16 cellular contexts compared by ENCODE assay signal in the genomic region with DNA sequence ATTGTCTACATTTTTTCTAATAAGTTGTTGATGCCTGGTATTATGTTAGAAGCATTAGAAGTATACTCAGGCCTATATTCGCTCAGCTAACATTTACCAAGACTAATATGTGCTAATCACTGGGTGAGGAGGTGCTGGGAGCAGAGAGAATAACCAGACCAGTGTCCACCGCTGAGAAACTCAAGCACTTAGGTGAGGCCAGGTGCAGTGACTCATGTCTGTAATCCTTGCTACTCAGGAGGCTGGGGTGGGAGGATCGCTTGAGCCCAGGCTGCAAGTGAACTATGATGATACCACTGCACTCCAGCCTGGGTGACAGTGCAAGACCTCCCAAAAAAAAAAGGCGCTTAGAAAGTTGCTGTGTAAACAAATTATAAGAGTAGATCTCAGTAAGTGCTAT.
DNase-seq lines count a peak whose midpoint lies in the region; ATAC-seq, FAIRE-seq and TF ChIP-seq lines count a peak whose summit lies in the region.
"Had no signal": no experiment of that assay in that cellular context is flagged by ENCODE, and none has a peak within 500 bp of the region (broad histone marks: within the 10 kb centered on the region; RNA-seq: fewer than 3 reads in every experiment).

No MANE protein-coding gene starts in this region.

- H3K36me3 ChIP-seq in hepatocyte (replicated peaks; ENCODE audit: insufficient read depth, low read depth), result no peaks in the 10 kb centered on the region
- no peaks in the 10 kb centered on the region for H3K36me3 ChIP-seq in pancreas
- no peaks in the 10 kb centered on the region for H3K36me3 ChIP-seq in esophagus muscularis mucosa

- 63% methylated on average over 4 of the region's 4 CpGs for WGBS in hepatocyte (ENCODE audit: low lambda C conversion rate, missing lambda C conversion rate)
- 78% methylated on average over 4 of the region's 4 CpGs for WGBS in pancreas, 2 donors
- 89% methylated on average over 4 of the region's 4 CpGs for WGBS in esophagus muscularis mucosa

- no peaks in the 10 kb centered on the region for H3K79me2 ChIP-seq in hepatocyte

- TF ChIP-seq POLR2A in esophagus muscularis mucosa (IDR thresholded peaks at IDR 0.05; ENCODE audit: low read depth), result no peak

- H4K20me1 ChIP-seq in hepatocyte (ENCODE audit: insufficient read depth, poor library complexity, severe bottlenecking), result no peaks in the 10 kb centered on the region
- H4K20me1 ChIP-seq: BLaER1 had no signal

- no peak for TF ChIP-seq EP300 in esophagus muscularis mucosa (IDR thresholded peaks at IDR 0.05)

- H3K4me2 ChIP-seq in hepatocyte, result no peak overlapping the region
- H3K4me2 ChIP-seq: BLaER1 had no signal

- no peak overlapping the region for H3K4me3 Mint-ChIP-seq in endothelial cell (ENCODE audit: unreplicated experiment)
- H3K4me3 Mint-ChIP-seq: CD8-positive, alpha-beta T cell had no signal

- no peaks in the 10 kb centered on the region for H3K9me2 ChIP-seq in hepatocyte (replicated peaks; ENCODE audit: insufficient read depth)

- H3K4me1 ChIP-seq in hepatocyte (ENCODE audit: insufficient read depth) (no peaks in the 10 kb centered on the region), pancreas (peaks cover 16 to 21% (median 20%) of the 10 kb centered on the region in 3 donors), esophagus muscularis mucosa (peaks cover 0 to 26% (median 17%) of the 10 kb centered on the region in 4 donors)
- H3K4me1 ChIP-seq: BLaER1 had no signal

- H3K4me1 Mint-ChIP-seq in endothelial cell (ENCODE audit: unreplicated experiment), result no peaks in the 10 kb centered on the region

- peak overlapping the region; percentile 26 for H3K27ac ChIP-seq in hepatocyte
- H3K27ac ChIP-seq in pancreas, result peak overlapping the region in 1 of 4 donors; percentile 12
- no peak overlapping the region for H3K27ac ChIP-seq in esophagus muscularis mucosa (replicated peaks in 1 of 4)
- H3K27ac ChIP-seq: BLaER1 had no signal

- peak; percentile 37 to 61 (median 49) for ATAC-seq in pancreas
- ATAC-seq: CD8-positive, alpha-beta T cell; K562; Panc1; SK-N-SH treated with all-trans-retinoic acid at 6 μM for 48 hours had no signal

- H3K9me3 ChIP-seq in hepatocyte (ENCODE audit: low read depth) (no peaks in the 10 kb centered on the region), pancreas (no peaks in the 10 kb centered on the region), esophagus muscularis mucosa (no peaks in the 10 kb centered on the region)

- H3K27me3 Mint-ChIP-seq in endothelial cell (ENCODE audit: unreplicated experiment), result peaks cover 12% of the 10 kb centered on the region

- no peak overlapping the region for H3K27ac Mint-ChIP-seq in endothelial cell (ENCODE audit: unreplicated experiment)

- FAIRE-seq in pancreas (lab: Jason Lieb, UNC), result no peak
- FAIRE-seq: K562 had no signal

- DNase-seq in NCI-H82 (lab: John Stamatoyannopoulos, UW), result peak; percentile 17
- no peak for DNase-seq in NCI-H82 treated with DMSO at 0.1 percent for 48 hours (lab: John Stamatoyannopoulos, UW; ENCODE audit: unreplicated experiment)
- DNase-seq in NCI-H748 (lab: John Stamatoyannopoulos, UW; ENCODE audit: unreplicated experiment), result peak; percentile 74
- peak; percentile 34 for DNase-seq in hepatocyte (ENCODE audit: low spot score)
- DNase-seq in pancreas, result no peak
- no peak for DNase-seq in esophagus muscularis mucosa (ENCODE audit: extremely low spot score)
- no peak for DNase-seq in superior temporal gyrus (ENCODE audit: extremely low spot score)
- no peak for DNase-seq in endothelial cell (ENCODE audit: low spot score)
- DNase-seq: CD8-positive, alpha-beta T cell; NCI-H1436; NCI-H2081 treated with DMSO at 0.1 percent for 48 hours; Right ventricle myocardium superior had no signal

- intact Hi-C loops in pancreas (cut with DNase I), result no loop called here
- intact Hi-C loops in esophagus muscularis mucosa (cut with DNase I), result no loop called here

- peaks cover 18% of the 10 kb centered on the region for H3K36me3 Mint-ChIP-seq in endothelial cell (ENCODE audit: low read depth, unreplicated experiment)

- H3K9me3 Mint-ChIP-seq in endothelial cell (ENCODE audit: unreplicated experiment), result no peaks in the 10 kb centered on the region
- H3K9me3 Mint-ChIP-seq: CD8-positive, alpha-beta T cell had no signal

- no peak overlapping the region for H2AFZ ChIP-seq in hepatocyte

- H3K4me3 ChIP-seq in hepatocyte (no peak overlapping the region), pancreas (no peak overlapping the region), esophagus muscularis mucosa (no peak overlapping the region)
- H3K4me3 ChIP-seq: BLaER1, K562 had no signal

- TF ChIP-seq CTCF in hepatocyte (IDR thresholded peaks at IDR 0.05; ENCODE audit: poor library complexity) (no peak), pancreas (IDR thresholded peaks at IDR 0.05) (no peak), esophagus muscularis mucosa (IDR thresholded peaks at IDR 0.05) (no peak), endothelial cell (IDR thresholded peaks at IDR 0.05; ENCODE audit: unreplicated experiment) (no peak)

- H3K27me3 ChIP-seq in hepatocyte (no peaks in the 10 kb centered on the region), pancreas (no peaks in the 10 kb centered on the region), esophagus muscularis mucosa (no peaks in the 10 kb centered on the region)
- H3K27me3 ChIP-seq: BLaER1 had no signal

Comparison
In these comparisons a context has a peak if more than half of its experiments do, and no peak if none do; other contexts are left out.
1. DNase-seq: peak in NCI-H82 (single experiment), NCI-H748 (single experiment) and hepatocyte (single experiment); none in NCI-H82 treated with DMSO at 0.1 percent for 48 hours (single experiment), pancreas (0 of 6), esophagus muscularis mucosa (single experiment), superior temporal gyrus (single experiment) and endothelial cell (single experiment).